In genomic region chr19:28543244-28543776, GRCh38 we compare ENCODE assay signal across 17 cellular contexts.
DNase-seq lines count a peak whose midpoint lies in the region; ATAC-seq and TF ChIP-seq lines count a peak whose summit lies in the region.
"Had no signal": no experiment of that assay in that cellular context is flagged by ENCODE, and none has a peak within 500 bp of the region (broad histone marks: within the 10 kb centered on the region; RNA-seq: fewer than 3 reads in every experiment).

No MANE protein-coding gene starts in this region.

- H3K4me3 Mint-ChIP-seq in naive B cell, result peak overlapping the region in 1 of 8 donors; percentile 1
- H3K4me3 Mint-ChIP-seq in activated CD4-positive, alpha-beta memory T cell treated with anti-CD3 and anti-CD28 coated beads, Interleukin-2, amount 10 ng/mL, durations not matched to agents 7 days and 5 days, result no peak overlapping the region
- no peak overlapping the region for H3K4me3 Mint-ChIP-seq in activated T-cell treated with anti-CD3 and anti-CD28 coated beads, Interleukin-2, amount 50 U/mL, for 4 hours
- H3K4me3 Mint-ChIP-seq: CD14-positive monocyte, GM23338 had no signal

- no peaks in the 10 kb centered on the region for H4K20me1 ChIP-seq in OCI-LY1 (ENCODE audit: insufficient read depth, low read length)

- H3K9me3 Mint-ChIP-seq in naive B cell, result peaks cover 0 to 2% (median 0%) of the 10 kb centered on the region in 7 donors
- H3K9me3 Mint-ChIP-seq in activated CD4-positive, alpha-beta memory T cell treated with anti-CD3 and anti-CD28 coated beads, Interleukin-2, amount 10 ng/mL, durations not matched to agents 7 days and 5 days, result peaks cover 13% of the 10 kb centered on the region
- H3K9me3 Mint-ChIP-seq in activated T-cell treated with anti-CD3 and anti-CD28 coated beads, Interleukin-2, amount 50 U/mL, for 4 hours, result peaks cover 5% of the 10 kb centered on the region
- H3K9me3 Mint-ChIP-seq: GM23338 had no signal

- peaks cover 3 to 13% (median 7%) of the 10 kb centered on the region in 3 donors for H3K4me1 Mint-ChIP-seq in naive B cell
- no peaks in the 10 kb centered on the region for H3K4me1 Mint-ChIP-seq in activated CD4-positive, alpha-beta memory T cell treated with anti-CD3 and anti-CD28 coated beads, Interleukin-2, amount 10 ng/mL, durations not matched to agents 7 days and 5 days
- no peaks in the 10 kb centered on the region for H3K4me1 Mint-ChIP-seq in activated T-cell treated with anti-CD3 and anti-CD28 coated beads, Interleukin-2, amount 50 U/mL, for 4 hours (ENCODE audit: low read depth)
- H3K4me1 Mint-ChIP-seq: CD14-positive monocyte had no signal

- peak overlapping the region; percentile 99 for H3K27ac ChIP-seq in OCI-LY1 (ENCODE audit: low read depth, low read length, poor library complexity, severe bottlenecking)

- POLR2A ChIA-PET in activated CD4-positive, alpha-beta memory T cell treated with anti-CD3 and anti-CD28 coated beads, Interleukin-2, amount 10 ng/mL, durations not matched to agents 7 days and 5 days (lab: Charles Lee), result no interaction called here

- 0 out of 2 replicates have a peak, but pooled peaks cover 3% of the 10 kb centered on the region for H3F3A ChIP-seq in OCI-LY1 (ENCODE audit: insufficient read depth, low read length)

- H3K36me3 Mint-ChIP-seq in naive B cell, result no peaks in the 10 kb centered on the region
- no peaks in the 10 kb centered on the region for H3K36me3 Mint-ChIP-seq in activated CD4-positive, alpha-beta memory T cell treated with anti-CD3 and anti-CD28 coated beads, Interleukin-2, amount 10 ng/mL, durations not matched to agents 7 days and 5 days (ENCODE audit: low read depth)
- H3K36me3 Mint-ChIP-seq in activated T-cell treated with anti-CD3 and anti-CD28 coated beads, Interleukin-2, amount 50 U/mL, for 4 hours (ENCODE audit: insufficient read depth), result no peaks in the 10 kb centered on the region
- H3K36me3 Mint-ChIP-seq: CD14-positive monocyte had no signal

- no peak overlapping the region for H2AFZ ChIP-seq in OCI-LY1 (ENCODE audit: low read length)
- H2AFZ ChIP-seq: GM23338 had no signal

- ATAC-seq in GM18861 (IDR thresholded peaks at IDR 0.05; ENCODE audit: unreplicated experiment), result peak; percentile 29
- peak; percentile 44 for ATAC-seq in GM21423 (IDR thresholded peaks at IDR 0.05; ENCODE audit: unreplicated experiment)
- ATAC-seq in naive B cell (ENCODE audit: low read depth in 2 of 2), result peak in 1 of 2 donors; percentile 16
- no peak for ATAC-seq in activated T-cell treated with anti-CD3 and anti-CD28 coated beads, Interleukin-2, amount 50 U/mL, for 4 hours
- no peak for ATAC-seq in HG03342 (IDR thresholded peaks at IDR 0.05; ENCODE audit: unreplicated experiment)
- ATAC-seq: GM23338, PC-3 had no signal

- peak; percentile 1 for DNase-seq in naive B cell
- no peak for DNase-seq in activated CD4-positive, alpha-beta memory T cell treated with anti-CD3 and anti-CD28 coated beads, Interleukin-2, amount 10 ng/mL, durations not matched to agents 7 days and 5 days
- no peak for DNase-seq in activated T-cell treated with anti-CD3 and anti-CD28 coated beads, Interleukin-2, amount 50 U/mL, for 4 hours
- DNase-seq in DMS153 treated with DMSO at 0.1 percent for 48 hours (lab: John Stamatoyannopoulos, UW; ENCODE audit: unreplicated experiment), result no peak
- DNase-seq: HCEC 1CT, MM.1S, NCI-H1105, NCI-H2081 treated with DMSO at 0.1 percent for 48 hours, PC-3, RPMI8226, T1000 had no signal

- no peak for TF ChIP-seq CTCF in OCI-LY1 (IDR thresholded peaks at IDR 0.05; ENCODE audit: low read length)

- H3K9me3 ChIP-seq in OCI-LY1 (ENCODE audit: low read length), result no peaks in the 10 kb centered on the region

- no peaks in the 10 kb centered on the region for H3K36me3 ChIP-seq in OCI-LY1 (ENCODE audit: insufficient read depth, low read length)

- no peaks in the 10 kb centered on the region for H3K79me2 ChIP-seq in OCI-LY1 (ENCODE audit: insufficient read depth, low read length)

- peak overlapping the region in 2 of 6 donors; percentile 34 to 69 for H3K27ac Mint-ChIP-seq in naive B cell
- no peak overlapping the region for H3K27ac Mint-ChIP-seq in activated CD4-positive, alpha-beta memory T cell treated with anti-CD3 and anti-CD28 coated beads, Interleukin-2, amount 10 ng/mL, durations not matched to agents 7 days and 5 days
- H3K27ac Mint-ChIP-seq: CD14-positive monocyte, GM23338 had no signal

- H3K27me3 ChIP-seq in OCI-LY1 (ENCODE audit: insufficient read depth, low read length), result no peaks in the 10 kb centered on the region

- CTCF ChIA-PET in activated CD4-positive, alpha-beta memory T cell treated with anti-CD3 and anti-CD28 coated beads, Interleukin-2, amount 10 ng/mL, durations not matched to agents 7 days and 5 days (lab: Charles Lee), result no interaction called here

- H3K4me3 ChIP-seq in OCI-LY1 (ENCODE audit: low read depth, low read length, poor library complexity, severe bottlenecking), result no peak overlapping the region
- H3K4me3 ChIP-seq: GM23338 had no signal

- peak overlapping the region; percentile 46 for H3K4me2 ChIP-seq in OCI-LY1 (ENCODE audit: low read length)
- H3K4me2 ChIP-seq: GM23338 had no signal

- peaks cover 58% of the 10 kb centered on the region for H3K4me1 ChIP-seq in OCI-LY1 (ENCODE audit: insufficient read depth, low read length, severe bottlenecking)

- peaks cover 0 to 11% (median 0%) of the 10 kb centered on the region in 3 donors for H3K27me3 Mint-ChIP-seq in naive B cell
- H3K27me3 Mint-ChIP-seq in activated CD4-positive, alpha-beta memory T cell treated with anti-CD3 and anti-CD28 coated beads, Interleukin-2, amount 10 ng/mL, durations not matched to agents 7 days and 5 days, result no peaks in the 10 kb centered on the region
- H3K27me3 Mint-ChIP-seq in activated T-cell treated with anti-CD3 and anti-CD28 coated beads, Interleukin-2, amount 50 U/mL, for 4 hours (ENCODE audit: low read depth), result no peaks in the 10 kb centered on the region

- H3K9ac ChIP-seq in OCI-LY1 (ENCODE audit: low read length), result peak overlapping the region; percentile 32; the same call in 1 of the 2 replicates

- no peaks in the 10 kb centered on the region for H3K9me2 ChIP-seq in OCI-LY1 (ENCODE audit: low read depth, low read length)

Comparison
In these comparisons a context has a peak if more than half of its experiments do, and no peak if none do; other contexts are left out.
1. ATAC-seq: peak in GM18861 (single experiment) and GM21423 (single experiment); none in activated T-cell treated with anti-CD3 and anti-CD28 coated beads, Interleukin-2, amount 50 U/mL, for 4 hours (0 of 2) and HG03342 (single experiment).